Comparison of ENCODE assay signal across 9 cellular contexts in genomic region chr11:7987560-7987883, GRCh38. TPM values are rescaled to one million over a fixed set of nuclear protein-coding genes. Genes with fewer than 3 reads are reported as not detected.
A peak's percentile ranks its signal among the peaks of the same experiment; 100 is the strongest.
DNase-seq lines count a peak whose midpoint lies in the region; ATAC-seq, FAIRE-seq and TF ChIP-seq lines count a peak whose summit lies in the region.
"Not testable (repeated sequence)": the region's sequence is repeated elsewhere in the genome, so short reads cannot be mapped to it uniquely, and the experiment has no call there.
"Had no signal": no experiment of that assay in that cellular context is flagged by ENCODE, and none has a peak within 500 bp of the region (broad histone marks: within the 10 kb centered on the region; RNA-seq: fewer than 3 reads in every experiment).

No MANE protein-coding gene starts in this region.

- CTCF ChIA-PET in CD4-positive, alpha-beta T cell (lab: Charles Lee) = interaction anchor here (1.0 to 1.9 kb wide), 9 partner anchors 10 to 473 kb away, joined by 3 to 25 read pairs (median 4); partner anchors contain the start of gene PPFIBP2
- CTCF ChIA-PET in Panc1 (lab: Charles Lee) = interaction anchor here (0.7 to 2.0 kb wide), 17 partner anchors 10 to 889 kb away, joined by 3 to 23 read pairs (median 5); no protein-coding TSS in a partner anchor
- CTCF ChIA-PET in activated naive CD4-positive, alpha-beta T cell treated with anti-CD3 and anti-CD28 coated beads, Interleukin-2, amount 10 ng/mL, durations not matched to agents 7 days and 5 days (lab: Charles Lee) = interaction anchor here (0.9 to 1.9 kb wide), 9 partner anchors 12 to 889 kb away, joined by 3 to 30 read pairs (median 4); no protein-coding TSS in a partner anchor

- H3K79me1 ChIP-seq in neuronal stem cell (ENCODE audit: low read depth, low read length) = not testable (repeated sequence)

- H3K4me3 ChIP-seq in Panc1 (ENCODE audit: low read depth in 2 of 2, low read length in 2 of 2) = peak overlapping the region; percentile 85
- peak overlapping the region; percentile 100 for H3K4me3 ChIP-seq in endocrine pancreas (ENCODE audit: control insufficient read depth, insufficient read depth, low read length)
- peak overlapping the region; percentile 74 to 99 (median 94) for H3K4me3 ChIP-seq in keratinocyte (ENCODE audit: control insufficient read depth in 2 of 3, extremely low read depth in 1 of 3, insufficient read depth in 2 of 3, low read depth in 1 of 3, low read length in 3 of 3)
- peak overlapping the region; percentile 90 to 93 for H3K4me3 ChIP-seq in neuronal stem cell (ENCODE audit: low read length in 2 of 2)
- H3K4me3 ChIP-seq in thymus (ENCODE audit: low read length) = peak overlapping the region; percentile 60

- H3K18ac ChIP-seq in neuronal stem cell (ENCODE audit: low read length) = not testable (repeated sequence)

- POLR2A ChIA-PET in CD4-positive, alpha-beta T cell (lab: Charles Lee) = interaction anchor here (0.7 to 1.6 kb wide), 21 partner anchors 8 to 1506 kb away, joined by 3 to 8 read pairs (median 4); partner anchors contain the start of genes ARFIP2, MRPL17, TIMM10B and ZNF143
- POLR2A ChIA-PET in Panc1 (lab: Charles Lee) = interaction anchor here (1.0 kb wide), 1 partner anchor 19 kb away, joined by 3 read pairs; no protein-coding TSS in a partner anchor

- peaks cover 40% of the 10 kb centered on the region for H3K36me3 Mint-ChIP-seq in CD4-positive, alpha-beta T cell (ENCODE audit: low read depth)
- not testable (repeated sequence) for H3K36me3 Mint-ChIP-seq in activated naive CD4-positive, alpha-beta T cell treated with anti-CD3 and anti-CD28 coated beads, Interleukin-2, amount 10 ng/mL, durations not matched to agents 7 days and 5 days

- H3K4me1 ChIP-seq in Panc1 (ENCODE audit: control insufficient read depth, insufficient read depth, low read length) = peaks cover 21% of the 10 kb centered on the region
- H3K4me1 ChIP-seq in endocrine pancreas (ENCODE audit: control insufficient read depth, insufficient read depth, low read length) = peaks cover 21% of the 10 kb centered on the region
- H3K4me1 ChIP-seq in keratinocyte (ENCODE audit: control insufficient read depth, extremely low read depth, insufficient read depth, low read length) = peaks cover 20% of the 10 kb centered on the region
- H3K4me1 ChIP-seq in neuronal stem cell (ENCODE audit: control insufficient read depth in 2 of 2, insufficient read depth in 1 of 2, low read depth in 1 of 2, low read length in 2 of 2) = peaks cover 3 to 13% of the 10 kb centered on the region in 2 donors
- peaks cover 16% of the 10 kb centered on the region for H3K4me1 ChIP-seq in thymus (ENCODE audit: control insufficient read depth, insufficient read depth, low read length)

- H3K4me2 ChIP-seq in keratinocyte (ENCODE audit: control insufficient read depth, extremely low read depth, insufficient read depth, low read depth, low read length) = peak overlapping the region; percentile 94
- H3K4me2 ChIP-seq in neuronal stem cell (ENCODE audit: insufficient read depth, low read length, poor library complexity, severe bottlenecking) = peak overlapping the region; percentile 51

- H3K27me3 ChIP-seq in CD4-positive, alpha-beta T cell (ENCODE audit: control insufficient read depth, insufficient read depth, low read length); Panc1 (ENCODE audit: control insufficient read depth, insufficient read depth, low read length); endocrine pancreas (ENCODE audit: control insufficient read depth, insufficient read depth, low read length); keratinocyte (ENCODE audit: control insufficient read depth, extremely low read depth, insufficient read depth, low read length); neuronal stem cell (ENCODE audit: control insufficient read depth in 3 of 3, insufficient read depth in 3 of 3, low read depth in 1 of 3, low read length in 3 of 3); thymus (ENCODE audit: control insufficient read depth, insufficient read depth): not testable (repeated sequence)

- H2BK5ac ChIP-seq in neuronal stem cell (ENCODE audit: low read length) = not testable (repeated sequence)

- not testable (repeated sequence) for TF ChIP-seq CTCF in CD4-positive, alpha-beta T cell (IDR thresholded peaks at IDR 0.05); Panc1 (IDR thresholded peaks at IDR 0.05); keratinocyte (optimal IDR thresholded peaks at IDR 0.05 in 1 of 3, IDR thresholded peaks at IDR 0.05 in 1 of 3, conservative IDR thresholded peaks at IDR 0.05 in 1 of 3; ENCODE audit: extremely low read depth in 1 of 3, insufficient read depth in 2 of 3, low read length in 3 of 3)

- not testable (repeated sequence) for H3K14ac ChIP-seq in neuronal stem cell (ENCODE audit: low read length)

- H3K4me3 Mint-ChIP-seq in CD4-positive, alpha-beta T cell = peak overlapping the region; percentile 88
- H3K4me3 Mint-ChIP-seq in activated naive CD4-positive, alpha-beta T cell treated with anti-CD3 and anti-CD28 coated beads, Interleukin-2, amount 10 ng/mL, durations not matched to agents 7 days and 5 days = peak overlapping the region; percentile 83

- H3K9me3 Mint-ChIP-seq in CD4-positive, alpha-beta T cell; activated naive CD4-positive, alpha-beta T cell treated with anti-CD3 and anti-CD28 coated beads, Interleukin-2, amount 10 ng/mL, durations not matched to agents 7 days and 5 days: not testable (repeated sequence)

- H2AFZ ChIP-seq in keratinocyte (ENCODE audit: control insufficient read depth, low read length) = not testable (repeated sequence)
- H2AFZ ChIP-seq in neuronal stem cell (ENCODE audit: low read length) = peak overlapping the region; percentile 84

- H3K36me3 ChIP-seq in Panc1 (ENCODE audit: control insufficient read depth, insufficient read depth, low read length) = peaks cover 24% of the 10 kb centered on the region
- not testable (repeated sequence) for H3K36me3 ChIP-seq in endocrine pancreas (ENCODE audit: control insufficient read depth, insufficient read depth, low read length)
- peaks cover 8 to 15% of the 10 kb centered on the region in 2 experiments for H3K36me3 ChIP-seq in keratinocyte (ENCODE audit: control insufficient read depth in 2 of 2, extremely low read depth in 1 of 2, insufficient read depth in 2 of 2, low read length in 2 of 2)
- peaks cover 10 to 39% of the 10 kb centered on the region in 2 donors for H3K36me3 ChIP-seq in neuronal stem cell (replicated peaks in 1 of 2; ENCODE audit: control insufficient read depth in 2 of 2, insufficient read depth in 2 of 2, low read length in 2 of 2)
- H3K36me3 ChIP-seq in thymus (ENCODE audit: control insufficient read depth, insufficient read depth) = peaks cover 14% of the 10 kb centered on the region

- H3K79me2 ChIP-seq in keratinocyte (ENCODE audit: control insufficient read depth, insufficient read depth, low read length) = peaks cover 44% of the 10 kb centered on the region

- not testable (repeated sequence) for H4K20me1 ChIP-seq in keratinocyte (ENCODE audit: control insufficient read depth, extremely low read depth, insufficient read depth, low read length)

- H3K9me3 ChIP-seq in CD4-positive, alpha-beta T cell (ENCODE audit: control insufficient read depth, low read length); Panc1 (ENCODE audit: control insufficient read depth, insufficient read depth, low read depth, low read length); endocrine pancreas (ENCODE audit: control insufficient read depth, low read length); keratinocyte (ENCODE audit: control insufficient read depth, low read depth, low read length); neuronal stem cell (replicated peaks in 1 of 2; ENCODE audit: control insufficient read depth in 2 of 2, insufficient read depth in 1 of 2, low read depth in 1 of 2, low read length in 2 of 2); thymus (ENCODE audit: control insufficient read depth): not testable (repeated sequence)

- not testable (repeated sequence) for H3K9me1 ChIP-seq in keratinocyte (ENCODE audit: control insufficient read depth, extremely low read depth, insufficient read depth, low read length)

- not testable (repeated sequence) for H4K8ac ChIP-seq in neuronal stem cell (ENCODE audit: low read depth, low read length)

- H3K27me3 Mint-ChIP-seq in CD4-positive, alpha-beta T cell; activated naive CD4-positive, alpha-beta T cell treated with anti-CD3 and anti-CD28 coated beads, Interleukin-2, amount 10 ng/mL, durations not matched to agents 7 days and 5 days: not testable (repeated sequence)

- peak overlapping the region; percentile 85 for H3K9ac ChIP-seq in endocrine pancreas (ENCODE audit: control insufficient read depth, insufficient read depth, low read length)
- peak overlapping the region; percentile 90 for H3K9ac ChIP-seq in keratinocyte (ENCODE audit: control insufficient read depth, extremely low read depth, insufficient read depth, low read length)
- peak overlapping the region; percentile 67 for H3K9ac ChIP-seq in neuronal stem cell (ENCODE audit: low read depth, low read length, poor library complexity)

- peak overlapping the region; percentile 52 for H3K27ac ChIP-seq in CD4-positive, alpha-beta T cell (ENCODE audit: low read depth, low read length)
- H3K27ac ChIP-seq in Panc1 (ENCODE audit: low read length) = peak overlapping the region; percentile 95
- peak overlapping the region; percentile 78 for H3K27ac ChIP-seq in keratinocyte (ENCODE audit: control insufficient read depth, insufficient read depth, low read length)
- not testable (repeated sequence) for H3K27ac ChIP-seq in neuronal stem cell (replicated peaks; ENCODE audit: low read length); thymus (ENCODE audit: low read depth)

- intact Hi-C loops in CD4-positive, alpha-beta T cell (cut with DNase I, micrococcal nuclease) = loop anchor here (1.0 to 10.0 kb wide), 10 partner anchors 94 to 1750 kb away; partner anchors contain the start of genes PPFIBP2 (in 2 of the 2), ARFIP2 (in 1 of the 2), CNGA4 (in 1 of the 2) and ILK (in 1 of the 2)
- intact Hi-C loops in Panc1 (cut with micrococcal nuclease; ENCODE audit: unreplicated experiment) = loop anchor here (1.0 to 10.0 kb wide), 3 partner anchors 95 to 893 kb away; no protein-coding TSS in a partner anchor

- not testable (repeated sequence) for BruUV-seq in Panc1 (replicated peaks; lab: Mats Ljungman, UMichigan)

- not testable (repeated sequence) for H2BK15ac ChIP-seq in neuronal stem cell (ENCODE audit: low read length)

- not testable (repeated sequence) for H3K23ac ChIP-seq in neuronal stem cell (ENCODE audit: low read depth, low read length, poor library complexity)

- in situ Hi-C loops in Panc1 (cut with HindIII; ENCODE audit: low pct_unique_long_range_greater_than_20kb, low sequenced_read_pairs) = not testable (repeated sequence)

- not testable (repeated sequence) for ATAC-seq in CD4-positive, alpha-beta T cell (ENCODE audit: poor library complexity)
- ATAC-seq in HG02642 (IDR thresholded peaks at IDR 0.05; ENCODE audit: poor library complexity, unreplicated experiment) = peak; percentile 22
- ATAC-seq in Panc1 = peak; percentile 64

- not testable (repeated sequence) for DNase-seq in CD4-positive, alpha-beta T cell; Panc1 (ENCODE audit: low read depth, low spot score); activated naive CD4-positive, alpha-beta T cell treated with anti-CD3 and anti-CD28 coated beads, Interleukin-2, amount 10 ng/mL, durations not matched to agents 7 days and 5 days; keratinocyte (ENCODE audit: low read depth, low spot score); neuronal stem cell (ENCODE audit: low spot score)

- peak overlapping the region; percentile 79 for H3K27ac Mint-ChIP-seq in CD4-positive, alpha-beta T cell
- H3K27ac Mint-ChIP-seq in activated naive CD4-positive, alpha-beta T cell treated with anti-CD3 and anti-CD28 coated beads, Interleukin-2, amount 10 ng/mL, durations not matched to agents 7 days and 5 days = peak overlapping the region; percentile 89

- not testable (repeated sequence) for H3K4ac ChIP-seq in neuronal stem cell (ENCODE audit: low read length)

- dilution Hi-C loops in keratinocyte (cut with MboI; ENCODE audit: extremely low pct_ligation_motif_present, low sequenced_read_pairs) = not testable (repeated sequence)

- not testable (repeated sequence) for H2BK12ac ChIP-seq in neuronal stem cell (ENCODE audit: low read length)

- not testable (repeated sequence) for H2AK5ac ChIP-seq in neuronal stem cell (ENCODE audit: low read depth, low read length)

- H3K4me1 Mint-ChIP-seq in CD4-positive, alpha-beta T cell (ENCODE audit: low read depth) = peaks cover 47% of the 10 kb centered on the region
- H3K4me1 Mint-ChIP-seq in activated naive CD4-positive, alpha-beta T cell treated with anti-CD3 and anti-CD28 coated beads, Interleukin-2, amount 10 ng/mL, durations not matched to agents 7 days and 5 days = peaks cover 38% of the 10 kb centered on the region

- H4K91ac ChIP-seq in neuronal stem cell (ENCODE audit: low read depth, low read length, poor library complexity) = not testable (repeated sequence)

- H2BK120ac ChIP-seq in neuronal stem cell (ENCODE audit: low read depth, low read length) = not testable (repeated sequence)

- FAIRE-seq in keratinocyte (lab: Jason Lieb, UNC) = not testable (repeated sequence)

- no CpG with 5 or more reads among the region's 13 CpGs for WGBS in neuronal stem cell (ENCODE audit: extremely low coverage in 2 of 2, insufficient read length in 2 of 2, insufficient replicate concordance in 1 of 2), 2 donors
- under 1% methylated on average over 9 of the region's 13 CpGs for WGBS in thymus

RNA-seq across cellular contexts. Expression of gene EIF3F, which starts 0.4 kb away (rescaled TPM):
- 100 to 1,000 TPM; 338 to 348 TPM for total RNA-seq in CD4-positive, alpha-beta T cell
- total RNA-seq in Panc1 (2021; ENCODE audit: unreplicated experiment) = 387 TPM
- 395 TPM for polyA plus RNA-seq in Panc1 (2012; ENCODE audit: insufficient read length)
- polyA plus RNA-seq in keratinocyte (106 to 304 TPM (median 158 TPM) in 3 replicates), thymus (266 TPM)
- 365 TPM for polyA plus RNA-seq in keratinocyte (2011; ENCODE audit: low read depth)
- 246 and 248 TPM in 2 replicates for polyA plus RNA-seq in keratinocyte (2011; cell fraction: cytosol; rRNA removed)
- 124 and 125 TPM in 2 replicates for polyA plus RNA-seq in keratinocyte (2011; cell fraction: nucleus; rRNA removed)
- 296 and 362 TPM in 2 replicates for polyA plus RNA-seq in keratinocyte (2012; ENCODE audit: low replicate concordance)
- polyA minus RNA-seq in keratinocyte = 169 to 252 TPM (median 221 TPM) in 3 replicates
- polyA minus RNA-seq in keratinocyte (2011; cell fraction: cytosol; rRNA and poly(A)+ RNA removed) = 163 TPM
- polyA minus RNA-seq in keratinocyte (2011; cell fraction: nucleus; rRNA and poly(A)+ RNA removed) = 38.8 and 62.1 TPM in 2 replicates
- 844 TPM for polyA plus RNA-seq in neuronal stem cell (2013, experiment 1 of 2)
- 868 TPM for polyA plus RNA-seq in neuronal stem cell (2013, experiment 2 of 2)

RNA-seq across cellular contexts. Expression of gene NLRP10, which starts 22.3 kb away (rescaled TPM):
- not detected for total RNA-seq in CD4-positive, alpha-beta T cell
- total RNA-seq in Panc1 (2021; ENCODE audit: unreplicated experiment) = not detected
- not detected for polyA plus RNA-seq in Panc1 (2012; ENCODE audit: insufficient read length)
- polyA plus RNA-seq in keratinocyte (7.1 to 19.1 TPM (median 9.2 TPM) in 3 replicates), thymus (0.21 TPM)
- 133 TPM for polyA plus RNA-seq in keratinocyte (2011; ENCODE audit: low read depth)
- polyA plus RNA-seq in keratinocyte (2011; cell fraction: cytosol; rRNA removed) = 7.9 and 12.8 TPM in 2 replicates
- polyA plus RNA-seq in keratinocyte (2011; cell fraction: nucleus; rRNA removed) = 22.9 and 25.9 TPM in 2 replicates
- 7.1 and 111 TPM in 2 replicates for polyA plus RNA-seq in keratinocyte (2012; ENCODE audit: low replicate concordance)
- polyA minus RNA-seq in keratinocyte = 17.3 to 110 TPM (median 32.4 TPM) in 3 replicates
- 18.8 TPM for polyA minus RNA-seq in keratinocyte (2011; cell fraction: cytosol; rRNA and poly(A)+ RNA removed)
- 50.1 and 53.8 TPM in 2 replicates for polyA minus RNA-seq in keratinocyte (2011; cell fraction: nucleus; rRNA and poly(A)+ RNA removed)
- polyA plus RNA-seq in neuronal stem cell (2013, experiment 1 of 2) = not detected
- not detected for polyA plus RNA-seq in neuronal stem cell (2013, experiment 2 of 2)
- total RNA-seq: lung microvascular endothelial cell had no signal

RNA-seq across cellular contexts. Expression of gene OR10A3, which starts 46.0 kb away (rescaled TPM):
- not detected for total RNA-seq in CD4-positive, alpha-beta T cell
- not detected for total RNA-seq in Panc1 (2021; ENCODE audit: unreplicated experiment)
- not detected for polyA plus RNA-seq in Panc1 (2012; ENCODE audit: insufficient read length)
- 0.04 to 0.40 TPM (median 0.07 TPM) in 3 replicates for polyA plus RNA-seq in keratinocyte
- polyA plus RNA-seq in keratinocyte (2011; ENCODE audit: low read depth) = 0.22 TPM
- 0.06 TPM in 1 of 2 replicates, not detected in the other for polyA plus RNA-seq in keratinocyte (2011; cell fraction: cytosol; rRNA removed)
- 1.1 and 1.4 TPM in 2 replicates for polyA plus RNA-seq in keratinocyte (2011; cell fraction: nucleus; rRNA removed)
- polyA plus RNA-seq in keratinocyte (2012; ENCODE audit: low replicate concordance) = 0.16 and 1.3 TPM in 2 replicates
- 1.2 to 1.4 TPM in 2 of 3 replicates, not detected in the other for polyA minus RNA-seq in keratinocyte
- not detected for polyA minus RNA-seq in keratinocyte (2011; cell fraction: cytosol; rRNA and poly(A)+ RNA removed)
- polyA minus RNA-seq in keratinocyte (2011; cell fraction: nucleus; rRNA and poly(A)+ RNA removed) = 1.0 TPM in 1 of 2 replicates, not detected in the other
- not detected for polyA plus RNA-seq in neuronal stem cell (2013, experiment 1 of 2)
- polyA plus RNA-seq in neuronal stem cell (2013, experiment 2 of 2) = not detected
- polyA plus RNA-seq in thymus = not detected
- total RNA-seq: lung microvascular endothelial cell had no signal

RNA-seq across cellular contexts. Expression of gene OR10A6, which starts 56.5 kb away (rescaled TPM):
- total RNA-seq in CD4-positive, alpha-beta T cell = not detected
- not detected for total RNA-seq in Panc1 (2021; ENCODE audit: unreplicated experiment)
- polyA plus RNA-seq in Panc1 (2012; ENCODE audit: insufficient read length) = not detected
- 0.06 to 0.45 TPM (median 0.26 TPM) in 3 replicates for polyA plus RNA-seq in keratinocyte
- 0.64 TPM for polyA plus RNA-seq in keratinocyte (2011; ENCODE audit: low read depth)
- polyA plus RNA-seq in keratinocyte (2011; cell fraction: cytosol; rRNA removed) = 0.13 and 0.14 TPM in 2 replicates
- polyA plus RNA-seq in keratinocyte (2011; cell fraction: nucleus; rRNA removed) = 0.83 and 1.2 TPM in 2 replicates
- polyA plus RNA-seq in keratinocyte (2012; ENCODE audit: low replicate concordance) = 0.05 and 0.95 TPM in 2 replicates
- 0.13 TPM in 2 of 3 replicates, not detected in the other for polyA minus RNA-seq in keratinocyte
- not detected for polyA minus RNA-seq in keratinocyte (2011; cell fraction: cytosol; rRNA and poly(A)+ RNA removed)
- polyA minus RNA-seq in keratinocyte (2011; cell fraction: nucleus; rRNA and poly(A)+ RNA removed) = 0.11 and 0.23 TPM in 2 replicates
- polyA plus RNA-seq in neuronal stem cell (2013, experiment 1 of 2) = not detected
- polyA plus RNA-seq in neuronal stem cell (2013, experiment 2 of 2) = not detected
- polyA plus RNA-seq in thymus = 0.05 TPM
- total RNA-seq: lung microvascular endothelial cell had no signal
